2 cellular contexts compared by ENCODE assay signal in the genomic region with DNA sequence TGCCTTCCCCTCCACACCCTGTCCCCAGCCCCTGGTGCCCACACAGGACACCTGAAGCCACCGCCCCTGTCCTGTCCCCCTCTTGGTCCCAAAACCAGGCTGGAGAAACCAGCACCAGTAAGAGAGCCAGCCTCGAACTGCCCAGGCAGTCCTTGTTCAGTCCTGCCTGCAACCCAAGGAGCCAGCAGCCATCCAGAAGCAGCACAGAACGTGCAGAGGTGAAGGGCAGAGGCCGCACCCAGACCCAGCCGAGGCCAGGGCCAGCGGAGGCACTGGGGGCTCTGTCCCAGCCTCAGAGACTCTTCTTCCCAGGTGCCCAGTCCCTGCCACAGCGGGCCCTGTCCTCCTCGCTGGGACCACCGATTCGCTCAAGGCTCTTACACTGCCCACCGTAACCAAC.
TF ChIP-seq lines count a peak whose summit lies in the region.

No MANE protein-coding gene starts in this region.

TF ChIP-seq in WTC11, 78 proteins besides CTCF, POLR2A, EP300 and RAD21 (continues in another document):
- no peak for TF ChIP-seq ZNF121 (CRISPR knock-in tag; IDR thresholded peaks at IDR 0.05)
- no peak for TF ChIP-seq TCF7 (CRISPR knock-in tag; IDR thresholded peaks at IDR 0.05; ENCODE audit: low read depth)
- no peak for TF ChIP-seq ZNF281 (CRISPR knock-in tag; IDR thresholded peaks at IDR 0.05)
- no peak for TF ChIP-seq ATF3 (CRISPR knock-in tag; conservative IDR thresholded peaks at IDR 0.05)
- TF ChIP-seq GTF2I (CRISPR knock-in tag; conservative IDR thresholded peaks at IDR 0.05) = no peak
- TF ChIP-seq PRRX2 (CRISPR knock-in tag; IDR thresholded peaks at IDR 0.05) = no peak
- no peak for TF ChIP-seq ETV6 (CRISPR knock-in tag; IDR thresholded peaks at IDR 0.05)
- no peak for TF ChIP-seq NFYB (CRISPR knock-in tag; conservative IDR thresholded peaks at IDR 0.05; ENCODE audit: low read depth)
- TF ChIP-seq, protein P1, sequence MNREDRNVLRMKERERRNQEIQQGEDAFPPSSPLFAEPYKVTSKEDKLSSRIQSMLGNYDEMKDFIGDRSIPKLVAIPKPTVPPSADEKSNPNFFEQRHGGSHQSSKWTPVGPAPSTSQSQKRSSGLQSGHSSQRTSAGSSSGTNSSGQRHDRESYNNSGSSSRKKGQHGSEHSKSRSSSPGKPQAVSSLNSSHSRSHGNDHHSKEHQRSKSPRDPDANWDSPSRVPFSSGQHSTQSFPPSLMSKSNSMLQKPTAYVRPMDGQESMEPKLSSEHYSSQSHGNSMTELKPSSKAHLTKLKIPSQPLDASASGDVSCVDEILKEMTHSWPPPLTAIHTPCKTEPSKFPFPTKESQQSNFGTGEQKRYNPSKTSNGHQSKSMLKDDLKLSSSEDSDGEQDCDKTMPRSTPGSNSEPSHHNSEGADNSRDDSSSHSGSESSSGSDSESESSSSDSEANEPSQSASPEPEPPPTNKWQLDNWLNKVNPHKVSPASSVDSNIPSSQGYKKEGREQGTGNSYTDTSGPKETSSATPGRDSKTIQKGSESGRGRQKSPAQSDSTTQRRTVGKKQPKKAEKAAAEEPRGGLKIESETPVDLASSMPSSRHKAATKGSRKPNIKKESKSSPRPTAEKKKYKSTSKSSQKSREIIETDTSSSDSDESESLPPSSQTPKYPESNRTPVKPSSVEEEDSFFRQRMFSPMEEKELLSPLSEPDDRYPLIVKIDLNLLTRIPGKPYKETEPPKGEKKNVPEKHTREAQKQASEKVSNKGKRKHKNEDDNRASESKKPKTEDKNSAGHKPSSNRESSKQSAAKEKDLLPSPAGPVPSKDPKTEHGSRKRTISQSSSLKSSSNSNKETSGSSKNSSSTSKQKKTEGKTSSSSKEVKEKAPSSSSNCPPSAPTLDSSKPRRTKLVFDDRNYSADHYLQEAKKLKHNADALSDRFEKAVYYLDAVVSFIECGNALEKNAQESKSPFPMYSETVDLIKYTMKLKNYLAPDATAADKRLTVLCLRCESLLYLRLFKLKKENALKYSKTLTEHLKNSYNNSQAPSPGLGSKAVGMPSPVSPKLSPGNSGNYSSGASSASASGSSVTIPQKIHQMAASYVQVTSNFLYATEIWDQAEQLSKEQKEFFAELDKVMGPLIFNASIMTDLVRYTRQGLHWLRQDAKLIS (CRISPR knock-in tag; IDR thresholded peaks at IDR 0.05; ENCODE audit: borderline replicate concordance) = no peak
- no peak for TF ChIP-seq GRHL2 (CRISPR knock-in tag; IDR thresholded peaks at IDR 0.05; ENCODE audit: insufficient replicate concordance, severe bottlenecking)
- no peak for TF ChIP-seq NR1H2 (CRISPR knock-in tag; IDR thresholded peaks at IDR 0.05)
- no peak for TF ChIP-seq USF1 (CRISPR knock-in tag; IDR thresholded peaks at IDR 0.05)
- no peak for TF ChIP-seq ZNF317 (CRISPR knock-in tag; IDR thresholded peaks at IDR 0.05; ENCODE audit: borderline replicate concordance, low read depth)
- TF ChIP-seq, protein P2, sequence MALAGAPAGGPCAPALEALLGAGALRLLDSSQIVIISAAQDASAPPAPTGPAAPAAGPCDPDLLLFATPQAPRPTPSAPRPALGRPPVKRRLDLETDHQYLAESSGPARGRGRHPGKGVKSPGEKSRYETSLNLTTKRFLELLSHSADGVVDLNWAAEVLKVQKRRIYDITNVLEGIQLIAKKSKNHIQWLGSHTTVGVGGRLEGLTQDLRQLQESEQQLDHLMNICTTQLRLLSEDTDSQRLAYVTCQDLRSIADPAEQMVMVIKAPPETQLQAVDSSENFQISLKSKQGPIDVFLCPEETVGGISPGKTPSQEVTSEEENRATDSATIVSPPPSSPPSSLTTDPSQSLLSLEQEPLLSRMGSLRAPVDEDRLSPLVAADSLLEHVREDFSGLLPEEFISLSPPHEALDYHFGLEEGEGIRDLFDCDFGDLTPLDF (CRISPR knock-in tag; IDR thresholded peaks at IDR 0.05) = no peak
- TF ChIP-seq, protein P3, sequence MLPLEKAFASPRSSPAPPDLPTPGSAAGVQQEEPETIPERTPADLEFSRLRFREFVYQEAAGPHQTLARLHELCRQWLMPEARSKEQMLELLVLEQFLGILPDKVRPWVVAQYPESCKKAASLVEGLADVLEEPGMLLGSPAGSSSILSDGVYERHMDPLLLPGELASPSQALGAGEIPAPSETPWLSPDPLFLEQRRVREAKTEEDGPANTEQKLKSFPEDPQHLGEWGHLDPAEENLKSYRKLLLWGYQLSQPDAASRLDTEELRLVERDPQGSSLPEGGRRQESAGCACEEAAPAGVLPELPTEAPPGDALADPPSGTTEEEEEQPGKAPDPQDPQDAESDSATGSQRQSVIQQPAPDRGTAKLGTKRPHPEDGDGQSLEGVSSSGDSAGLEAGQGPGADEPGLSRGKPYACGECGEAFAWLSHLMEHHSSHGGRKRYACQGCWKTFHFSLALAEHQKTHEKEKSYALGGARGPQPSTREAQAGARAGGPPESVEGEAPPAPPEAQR (CRISPR knock-in tag; IDR thresholded peaks at IDR 0.05) = no peak
- no peak for TF ChIP-seq SP1 (CRISPR knock-in tag; conservative IDR thresholded peaks at IDR 0.05)
- no peak for TF ChIP-seq IRF2 (CRISPR knock-in tag; IDR thresholded peaks at IDR 0.05; ENCODE audit: borderline replicate concordance, low read depth)
- TF ChIP-seq CREB1 (CRISPR knock-in tag; IDR thresholded peaks at IDR 0.05) = no peak

TF ChIP-seq in HepG2, 621 proteins besides CTCF, POLR2A, EP300 and RAD21:
- TF ChIP-seq, protein P4, sequence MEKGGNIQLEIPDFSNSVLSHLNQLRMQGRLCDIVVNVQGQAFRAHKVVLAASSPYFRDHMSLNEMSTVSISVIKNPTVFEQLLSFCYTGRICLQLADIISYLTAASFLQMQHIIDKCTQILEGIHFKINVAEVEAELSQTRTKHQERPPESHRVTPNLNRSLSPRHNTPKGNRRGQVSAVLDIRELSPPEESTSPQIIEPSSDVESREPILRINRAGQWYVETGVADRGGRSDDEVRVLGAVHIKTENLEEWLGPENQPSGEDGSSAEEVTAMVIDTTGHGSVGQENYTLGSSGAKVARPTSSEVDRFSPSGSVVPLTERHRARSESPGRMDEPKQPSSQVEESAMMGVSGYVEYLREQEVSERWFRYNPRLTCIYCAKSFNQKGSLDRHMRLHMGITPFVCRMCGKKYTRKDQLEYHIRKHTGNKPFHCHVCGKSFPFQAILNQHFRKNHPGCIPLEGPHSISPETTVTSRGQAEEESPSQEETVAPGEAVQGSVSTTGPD (CRISPR knock-in tag; IDR thresholded peaks at IDR 0.05) = no peak
- TF ChIP-seq MTF2 (CRISPR knock-in tag; IDR thresholded peaks at IDR 0.05; ENCODE audit: borderline replicate concordance) (no peak), HOXA7 (CRISPR knock-in tag; IDR thresholded peaks at IDR 0.05) (no peak), ZNF616 (CRISPR knock-in tag; IDR thresholded peaks at IDR 0.05; ENCODE audit: low read depth) (no peak), ARNT2 (CRISPR knock-in tag; IDR thresholded peaks at IDR 0.05; ENCODE audit: low read depth) (no peak), ETV5 (CRISPR knock-in tag; IDR thresholded peaks at IDR 0.05; ENCODE audit: borderline replicate concordance) (no peak), KDM6A (CRISPR knock-in tag; IDR thresholded peaks at IDR 0.05; ENCODE audit: low read depth) (no peak)
- TF ChIP-seq, protein P5, sequence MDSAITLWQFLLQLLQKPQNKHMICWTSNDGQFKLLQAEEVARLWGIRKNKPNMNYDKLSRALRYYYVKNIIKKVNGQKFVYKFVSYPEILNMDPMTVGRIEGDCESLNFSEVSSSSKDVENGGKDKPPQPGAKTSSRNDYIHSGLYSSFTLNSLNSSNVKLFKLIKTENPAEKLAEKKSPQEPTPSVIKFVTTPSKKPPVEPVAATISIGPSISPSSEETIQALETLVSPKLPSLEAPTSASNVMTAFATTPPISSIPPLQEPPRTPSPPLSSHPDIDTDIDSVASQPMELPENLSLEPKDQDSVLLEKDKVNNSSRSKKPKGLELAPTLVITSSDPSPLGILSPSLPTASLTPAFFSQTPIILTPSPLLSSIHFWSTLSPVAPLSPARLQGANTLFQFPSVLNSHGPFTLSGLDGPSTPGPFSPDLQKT (CRISPR knock-in tag; IDR thresholded peaks at IDR 0.05; ENCODE audit: borderline replicate concordance) = no peak
